8 cellular contexts compared by ENCODE assay signal in genomic region chr14:68792022-68792829, GRCh38. TPM values are rescaled to one million over a fixed set of nuclear protein-coding genes. Genes with fewer than 3 reads are reported as not detected.
DNase-seq lines count a peak whose midpoint lies in the region; ATAC-seq and TF ChIP-seq lines count a peak whose summit lies in the region.

No MANE protein-coding gene starts in this region.

- ATAC-seq in heart left ventricle = no peak

- no peaks in the 10 kb centered on the region for H3K27me3 ChIP-seq in heart left ventricle
- no peaks in the 10 kb centered on the region for H3K27me3 ChIP-seq in sigmoid colon

- H3K36me3 ChIP-seq in heart left ventricle = peaks cover 0 to 47% (median 30%) of the 10 kb centered on the region in 9 donors
- H3K36me3 ChIP-seq in sigmoid colon = peaks cover 27 to 51% (median 35%) of the 10 kb centered on the region in 4 donors

- H3K4me3 ChIP-seq in heart left ventricle (peak overlapping the region; percentile 60 to 94 (median 84)), sigmoid colon (peak overlapping the region; percentile 76 to 88 (median 80))

- WGBS in heart left ventricle, 4 donors = 0 to 1% (median 1%) methylated on average over 34 to 35 of the region's 35 CpGs
- WGBS in sigmoid colon, 2 donors = 0 to 1% methylated on average over 35 of the region's 35 CpGs

- H3K4me1 ChIP-seq in heart left ventricle = peaks cover 0 to 42% (median 25%) of the 10 kb centered on the region in 12 donors
- peaks cover 0 to 42% (median 26%) of the 10 kb centered on the region in 4 donors for H3K4me1 ChIP-seq in sigmoid colon

- TF ChIP-seq POLR2A in heart left ventricle (IDR thresholded peaks at IDR 0.05) (no peak), sigmoid colon (IDR thresholded peaks at IDR 0.05) (no peak)

- no peaks in the 10 kb centered on the region for H3K9me3 ChIP-seq in heart left ventricle
- H3K9me3 ChIP-seq in sigmoid colon = no peaks in the 10 kb centered on the region

- TF ChIP-seq EP300 in sigmoid colon (IDR thresholded peaks at IDR 0.05) = no peak

- H3K27ac ChIP-seq in heart left ventricle (peak overlapping the region; percentile 98 to 100 (median 99)), sigmoid colon (peak overlapping the region; percentile 98 to 100 (median 99))

- peaks cover 54% of the 10 kb centered on the region for H3K36me3 Mint-ChIP-seq in activated T-cell treated with anti-CD3 and anti-CD28 coated beads, Interleukin-2, amount 50 U/mL, for 24 hours (ENCODE audit: low read depth)

- peak overlapping the region; percentile 89 for H3K4me3 Mint-ChIP-seq in activated T-cell treated with anti-CD3 and anti-CD28 coated beads, Interleukin-2, amount 50 U/mL, for 24 hours

- intact Hi-C loops in heart left ventricle (cut with DNase I) = loop anchor here in 9 of 10 donors (2.0 to 10.0 kb wide), 9 partner anchors 110 to 545 kb away; no protein-coding TSS in a partner anchor
- intact Hi-C loops in sigmoid colon (cut with DNase I) = loop anchor here (2.0 to 10.0 kb wide), 7 partner anchors 25 to 650 kb away; no protein-coding TSS in a partner anchor

- H3K9me3 Mint-ChIP-seq in activated T-cell treated with anti-CD3 and anti-CD28 coated beads, Interleukin-2, amount 50 U/mL, for 24 hours = no peaks in the 10 kb centered on the region

- H3K27ac Mint-ChIP-seq in activated T-cell treated with anti-CD3 and anti-CD28 coated beads, Interleukin-2, amount 50 U/mL, for 24 hours = peak overlapping the region; percentile 99

- peaks cover 54% of the 10 kb centered on the region for H3K4me1 Mint-ChIP-seq in activated T-cell treated with anti-CD3 and anti-CD28 coated beads, Interleukin-2, amount 50 U/mL, for 24 hours (ENCODE audit: low read depth)

- peak; percentile 53 for DNase-seq in activated T-cell treated with anti-CD3 and anti-CD28 coated beads, Interleukin-2, amount 50 U/mL, for 1 hour
- DNase-seq in activated T-cell treated with anti-CD3 and anti-CD28 coated beads for 4 hours = no peak
- DNase-seq in activated T-cell treated with anti-CD3 and anti-CD28 coated beads, Interleukin-2, amount 50 U/mL, for 24 hours = peak; percentile 65
- peak in 3 of 5 donors; percentile 38 to 54 (median 48) for DNase-seq in heart left ventricle
- DNase-seq in sigmoid colon = peak; percentile 78
- DNase-seq in ecto neural progenitor cell (ENCODE audit: low spot score) = no peak
- DNase-seq in inferior parietal cortex (ENCODE audit: extremely low spot score) = no peak
- DNase-seq in stimulated activated CD4-positive, alpha-beta T cell treated with anti-CD3 and anti-CD28 coated beads, Interleukin-4, amount 100 ng/mL, for 24 hours = no peak

- TF ChIP-seq CTCF in heart left ventricle (IDR thresholded peaks at IDR 0.05) = no peak
- no peak for TF ChIP-seq CTCF in sigmoid colon (IDR thresholded peaks at IDR 0.05)

- no peaks in the 10 kb centered on the region for H3K27me3 Mint-ChIP-seq in activated T-cell treated with anti-CD3 and anti-CD28 coated beads, Interleukin-2, amount 50 U/mL, for 24 hours

RNA-seq across cellular contexts. Expression of gene ZFP36L1, which starts 0.6 kb away (rescaled TPM):
- total RNA-seq in heart left ventricle (100 to 1,000 TPM in 3 of 9 donors, 10 to 100 TPM in 6; 47.8 to 183 (median 68.9) TPM), sigmoid colon (100 to 1,000 TPM; 217 to 413 (median 239) TPM)
- polyA plus RNA-seq in heart left ventricle (10 to 100 TPM; 21.2 to 84.5 TPM), sigmoid colon (100 to 1,000 TPM in 1 of 3 donors, 10 to 100 TPM in 2; 26.6 to 141 (median 52.9) TPM)

Comparison
In these comparisons a context has a peak if more than half of its experiments do, and no peak if none do; other contexts are left out.
1. DNase-seq: peak in activated T-cell treated with anti-CD3 and anti-CD28 coated beads, Interleukin-2, amount 50 U/mL, for 1 hour (single experiment), activated T-cell treated with anti-CD3 and anti-CD28 coated beads, Interleukin-2, amount 50 U/mL, for 24 hours (single experiment), heart left ventricle (3 of 5) and sigmoid colon (single experiment); none in activated T-cell treated with anti-CD3 and anti-CD28 coated beads for 4 hours (single experiment), ecto neural progenitor cell (single experiment), inferior parietal cortex (single experiment) and stimulated activated CD4-positive, alpha-beta T cell treated with anti-CD3 and anti-CD28 coated beads, Interleukin-4, amount 100 ng/mL, for 24 hours (single experiment).